Comparison of ENCODE assay signal across 12 cellular contexts in genomic region chr6:33072508-33073100, GRCh38. TPM values are rescaled to one million over a fixed set of nuclear protein-coding genes. Genes with fewer than 3 reads are reported as not detected.
DNase-seq lines count a peak whose midpoint lies in the region; ATAC-seq lines count a peak whose summit lies in the region.
"Had no signal": no experiment of that assay in that cellular context is flagged by ENCODE, and none has a peak within 500 bp of the region (broad histone marks: within the 10 kb centered on the region; RNA-seq: fewer than 3 reads in every experiment).

No MANE protein-coding gene starts in this region.

- H3K4me1 Mint-ChIP-seq in stimulated activated naive CD8-positive, alpha-beta T cell treated with anti-CD3 and anti-CD28 coated beads, Interleukin-15, Interleukin-2, amounts not matched to agents 100 ng/mL and 50 ng/mL, for 24 hours (ENCODE audit: low read depth), result peaks cover 41% of the 10 kb centered on the region
- H3K4me1 Mint-ChIP-seq in activated CD8-positive, alpha-beta T cell treated with anti-CD3 and anti-CD28 coated beads, Interleukin-2, amount 10 ng/mL, durations not matched to agents 7 days and 5 days (ENCODE audit: low read depth), result peaks cover 39% of the 10 kb centered on the region
- H3K4me1 Mint-ChIP-seq in naive B cell, result peaks cover 55 to 61% (median 58%) of the 10 kb centered on the region in 3 donors

- H3K36me3 Mint-ChIP-seq in stimulated activated naive CD8-positive, alpha-beta T cell treated with anti-CD3 and anti-CD28 coated beads, Interleukin-15, Interleukin-2, amounts not matched to agents 100 ng/mL and 50 ng/mL, for 24 hours (ENCODE audit: low read depth), result peaks cover 13% of the 10 kb centered on the region
- H3K36me3 Mint-ChIP-seq in activated CD8-positive, alpha-beta T cell treated with anti-CD3 and anti-CD28 coated beads, Interleukin-2, amount 10 ng/mL, durations not matched to agents 7 days and 5 days (ENCODE audit: low read depth), result peaks cover 7% of the 10 kb centered on the region
- peaks cover 50 to 58% of the 10 kb centered on the region in 2 donors for H3K36me3 Mint-ChIP-seq in naive B cell

- H3K9me3 Mint-ChIP-seq in stimulated activated naive CD8-positive, alpha-beta T cell treated with anti-CD3 and anti-CD28 coated beads, Interleukin-15, Interleukin-2, amounts not matched to agents 100 ng/mL and 50 ng/mL, for 24 hours, result no peaks in the 10 kb centered on the region
- no peaks in the 10 kb centered on the region for H3K9me3 Mint-ChIP-seq in activated CD8-positive, alpha-beta T cell treated with anti-CD3 and anti-CD28 coated beads, Interleukin-2, amount 10 ng/mL, durations not matched to agents 7 days and 5 days (ENCODE audit: insufficient read depth)
- peaks cover 0 to 7% (median 0%) of the 10 kb centered on the region in 7 donors for H3K9me3 Mint-ChIP-seq in naive B cell

- no peak for ATAC-seq in stimulated activated naive CD8-positive, alpha-beta T cell treated with anti-CD3 and anti-CD28 coated beads, Interleukin-15, Interleukin-2, amounts not matched to agents 100 U/mL and 50 U/mL, for 24 hours
- no peak for ATAC-seq in activated CD8-positive, alpha-beta T cell treated with anti-CD3 and anti-CD28 coated beads, Interleukin-2, amount 10 ng/mL, durations not matched to agents 7 days and 5 days
- no peak for ATAC-seq in naive B cell (ENCODE audit: low read depth in 2 of 2)
- no peak for ATAC-seq in GM19035 (IDR thresholded peaks at IDR 0.05; ENCODE audit: unreplicated experiment)
- ATAC-seq in GM19023 (IDR thresholded peaks at IDR 0.05; ENCODE audit: unreplicated experiment), result no peak

- CTCF ChIA-PET in activated CD8-positive, alpha-beta T cell treated with anti-CD3 and anti-CD28 coated beads, Interleukin-2, amount 10 ng/mL, durations not matched to agents 7 days and 5 days (lab: Charles Lee), result interaction anchor here (0.8 to 2.8 kb wide), 9 partner anchors 10 to 177 kb away, joined by 3 to 12 read pairs (median 4); no protein-coding TSS in a partner anchor

- H3K4me3 Mint-ChIP-seq in stimulated activated naive CD8-positive, alpha-beta T cell treated with anti-CD3 and anti-CD28 coated beads, Interleukin-15, Interleukin-2, amounts not matched to agents 100 ng/mL and 50 ng/mL, for 24 hours, result peak overlapping the region; percentile 85
- H3K4me3 Mint-ChIP-seq in activated CD8-positive, alpha-beta T cell treated with anti-CD3 and anti-CD28 coated beads, Interleukin-2, amount 10 ng/mL, durations not matched to agents 7 days and 5 days, result peak overlapping the region; percentile 76
- peak overlapping the region; percentile 85 to 100 (median 94) for H3K4me3 Mint-ChIP-seq in naive B cell

- no peaks in the 10 kb centered on the region for H3K27me3 Mint-ChIP-seq in stimulated activated naive CD8-positive, alpha-beta T cell treated with anti-CD3 and anti-CD28 coated beads, Interleukin-15, Interleukin-2, amounts not matched to agents 100 ng/mL and 50 ng/mL, for 24 hours
- peaks cover 6% of the 10 kb centered on the region for H3K27me3 Mint-ChIP-seq in activated CD8-positive, alpha-beta T cell treated with anti-CD3 and anti-CD28 coated beads, Interleukin-2, amount 10 ng/mL, durations not matched to agents 7 days and 5 days (ENCODE audit: low read depth)
- no peaks in the 10 kb centered on the region for H3K27me3 Mint-ChIP-seq in naive B cell

- DNase-seq in stimulated activated naive CD8-positive, alpha-beta T cell treated with anti-CD3 and anti-CD28 coated beads, Interleukin-15, Interleukin-2, amounts not matched to agents 100 U/mL and 50 U/mL, for 24 hours, result no peak
- DNase-seq in activated CD8-positive, alpha-beta T cell treated with anti-CD3 and anti-CD28 coated beads, Interleukin-2, amount 10 ng/mL, durations not matched to agents 7 days and 5 days, result no peak
- DNase-seq in naive B cell, result no peak
- no peak for DNase-seq in NCI-H1105 (lab: John Stamatoyannopoulos, UW)
- DNase-seq in occipital lobe (lab: John Stamatoyannopoulos, UW), result no peak
- DNase-seq: MG63, NCI-H510A treated with DMSO at 0.1 percent for 48 hours had no signal

- POLR2A ChIA-PET in activated CD8-positive, alpha-beta T cell treated with anti-CD3 and anti-CD28 coated beads, Interleukin-2, amount 10 ng/mL, durations not matched to agents 7 days and 5 days (lab: Charles Lee), result interaction anchor here (0.5 to 2.3 kb wide), 3 partner anchors 9 to 101 kb away, joined by 3 to 6 read pairs (median 3); no protein-coding TSS in a partner anchor

- H3K27ac Mint-ChIP-seq in stimulated activated naive CD8-positive, alpha-beta T cell treated with anti-CD3 and anti-CD28 coated beads, Interleukin-15, Interleukin-2, amounts not matched to agents 100 ng/mL and 50 ng/mL, for 24 hours, result no peak overlapping the region
- no peak overlapping the region for H3K27ac Mint-ChIP-seq in activated CD8-positive, alpha-beta T cell treated with anti-CD3 and anti-CD28 coated beads, Interleukin-2, amount 10 ng/mL, durations not matched to agents 7 days and 5 days
- H3K27ac Mint-ChIP-seq in naive B cell, result peak overlapping the region; percentile 96 to 100 (median 99)

RNA-seq across cellular contexts. Expression of gene HLA-DPA1, which starts 0.8 kb away (rescaled TPM):
- total RNA-seq in activated CD8-positive, alpha-beta T cell treated with anti-CD3 and anti-CD28 coated beads, Interleukin-2, amount 10 ng/mL, durations not matched to agents 7 days and 5 days, result 10 to 100 TPM; 39.1 to 40.0 TPM
- polyA plus RNA-seq in naive B cell (ENCODE audit: low read depth in 6 of 6), result 1,000 to 10,000 TPM; 2,534 to 3,526 (median 2,823) TPM
- total RNA-seq in occipital lobe, result 1.4 TPM
- total RNA-seq: endothelial cell of umbilical vein had no signal
- polyA plus RNA-seq: neural cell had no signal

RNA-seq across cellular contexts. Expression of gene HLA-DPB1, which starts 3.2 kb away (rescaled TPM):
- 10 to 100 TPM; 21.0 to 22.8 TPM for total RNA-seq in activated CD8-positive, alpha-beta T cell treated with anti-CD3 and anti-CD28 coated beads, Interleukin-2, amount 10 ng/mL, durations not matched to agents 7 days and 5 days
- 1,000 to 10,000 TPM; 1,951 to 3,267 (median 2,600) TPM for polyA plus RNA-seq in naive B cell (ENCODE audit: low read depth in 6 of 6)
- 1.4 TPM for total RNA-seq in occipital lobe

Comparison
In these comparisons a context has a peak if more than half of its experiments do, and no peak if none do; other contexts are left out.
1. H3K27ac Mint-ChIP-seq: peak in naive B cell (6 of 6); none in stimulated activated naive CD8-positive, alpha-beta T cell treated with anti-CD3 and anti-CD28 coated beads, Interleukin-15, Interleukin-2, amounts not matched to agents 100 ng/mL and 50 ng/mL, for 24 hours (single experiment) and activated CD8-positive, alpha-beta T cell treated with anti-CD3 and anti-CD28 coated beads, Interleukin-2, amount 10 ng/mL, durations not matched to agents 7 days and 5 days (single experiment).
2. RNA of gene HLA-DPA1, which starts 0.8 kb away (total RNA-seq): 39.1 to 40.0 TPM in activated CD8-positive, alpha-beta T cell treated with anti-CD3 and anti-CD28 coated beads, Interleukin-2, amount 10 ng/mL, durations not matched to agents 7 days and 5 days; 1.4 TPM in occipital lobe (single experiment); every median in the first group is over 10 times any median in the second.
3. Peak in every context shown above with its lines, with median percentiles within 50 percentile points of each other: H3K4me3 Mint-ChIP-seq.